31 cellular contexts compared by ENCODE assay signal in the genomic region with DNA sequence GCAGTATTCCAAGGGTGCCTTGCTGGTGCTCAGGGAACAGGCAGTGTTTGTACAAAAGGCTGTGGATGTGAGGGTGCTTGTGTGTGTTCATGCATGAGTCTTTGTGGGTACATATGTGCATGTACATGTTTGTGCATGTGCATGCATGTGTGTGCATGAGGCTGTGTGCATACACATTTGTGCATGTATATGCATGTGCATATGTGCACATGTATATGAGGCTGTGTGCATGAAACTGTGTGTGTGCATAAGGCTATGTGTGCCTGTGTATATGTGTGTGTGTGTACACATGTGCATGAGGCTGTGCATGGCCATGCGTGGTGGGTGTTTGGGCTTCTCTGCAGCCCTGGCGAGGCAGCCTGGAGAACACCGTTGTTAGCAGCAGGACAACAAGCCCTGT.
"Had no signal": no experiment of that assay in that cellular context is flagged by ENCODE, and none has a peak within 500 bp of the region (broad histone marks: within the 10 kb centered on the region; RNA-seq: fewer than 3 reads in every experiment).

No MANE protein-coding gene starts in this region.

- H3K9me3 Mint-ChIP-seq: activated CD4-positive, alpha-beta T cell treated with anti-CD3 and anti-CD28 coated beads, Interleukin-2, amount 10 ng/mL, durations not matched to agents 7 days and 5 days; activated CD8-positive, alpha-beta T cell treated with anti-CD3 and anti-CD28 coated beads for 36 hours; activated T-helper 2 cell treated with anti-CD3 and anti-CD28 coated beads, Interferon-gamma antibody, Interleukin-2, Interleukin-4, amounts not matched to agents 10 μg/mL and 5 μg/mL and 100 μg/mL, durations not matched to agents 14 hours and 24 hours and 36 hours; effector memory CD8-positive, alpha-beta T cell had no signal

- H2AFZ ChIP-seq: hepatocyte had no signal

- DNase-seq: activated CD4-positive, alpha-beta T cell treated with anti-CD3 and anti-CD28 coated beads for 1 hour; activated CD4-positive, alpha-beta T cell treated with anti-CD3 and anti-CD28 coated beads, Interleukin-2, amount 10 ng/mL, durations not matched to agents 7 days and 5 days; activated CD8-positive, alpha-beta T cell treated with anti-CD3 and anti-CD28 coated beads for 36 hours; activated T-cell treated with anti-CD3 and anti-CD28 coated beads, Interleukin-2, amount 50 U/mL, for 48 hours; cerebellar nuclear complex; effector memory CD8-positive, alpha-beta T cell; erythroblast; gastrocnemius medialis; glutamatergic neuron; left cardiac atrium; left ventricle myocardium superior; nephron progenitor cell; nucleus accumbens; pancreas; retina; stimulated activated CD4-positive, alpha-beta T cell treated with anti-CD3 and anti-CD28 coated beads, Interleukin-1b, Interleukin-23, amount 100 ng/mL, for 48 hours; stimulated activated CD4-positive, alpha-beta T cell treated with anti-CD3 and anti-CD28 coated beads, Interleukin-4, amount 100 ng/mL, for 4 hours; stimulated activated CD8-positive, alpha-beta memory T cell treated with anti-CD3 and anti-CD28 coated beads, Interleukin-4, amount 100 ng/mL, for 48 hours; stomach; T-helper 2 cell; tibial artery had no signal

- H3K9me3 ChIP-seq: gastrocnemius medialis, pancreas, prostate gland, stomach, tibial artery had no signal

- FAIRE-seq: keratinocyte, pancreas had no signal

- H3K36me3 Mint-ChIP-seq: activated naive CD4-positive, alpha-beta T cell treated with anti-CD3 and anti-CD28 coated beads, Interleukin-2, amount 50 U/mL, for 24 hours; stimulated activated memory B cell treated with anti-CD40 and anti-IgM and Interleukin-4, amounts not matched to agents 10 μg/mL and 1 μg/mL and 100 μg/mL, for 72 hours; WTC11 had no signal

- H3K27ac ChIP-seq: coronary artery, gastrocnemius medialis, hepatocyte, pancreas, prostate gland, stomach, tibial artery had no signal

- H3K27ac Mint-ChIP-seq: activated CD4-positive, alpha-beta T cell treated with anti-CD3 and anti-CD28 coated beads, Interleukin-2, amount 10 ng/mL, durations not matched to agents 7 days and 5 days; activated CD8-positive, alpha-beta T cell treated with anti-CD3 and anti-CD28 coated beads for 36 hours; activated naive CD4-positive, alpha-beta T cell treated with anti-CD3 and anti-CD28 coated beads, Interleukin-2, amount 50 U/mL, for 24 hours; activated T-helper 2 cell treated with anti-CD3 and anti-CD28 coated beads, Interferon-gamma antibody, Interleukin-2, Interleukin-4, amounts not matched to agents 10 μg/mL and 5 μg/mL and 100 μg/mL, durations not matched to agents 14 hours and 24 hours and 36 hours; effector memory CD8-positive, alpha-beta T cell; nephron progenitor cell; stimulated activated memory B cell treated with anti-CD40 and anti-IgM and Interleukin-4, amounts not matched to agents 10 μg/mL and 1 μg/mL and 100 μg/mL, for 72 hours; WTC11 had no signal

- H3K27me3 ChIP-seq: gastrocnemius medialis, pancreas, stomach, tibial artery had no signal

- H3K4me3 Mint-ChIP-seq: activated CD4-positive, alpha-beta T cell treated with anti-CD3 and anti-CD28 coated beads, Interleukin-2, amount 10 ng/mL, durations not matched to agents 7 days and 5 days; activated CD8-positive, alpha-beta T cell treated with anti-CD3 and anti-CD28 coated beads for 36 hours; activated naive CD4-positive, alpha-beta T cell treated with anti-CD3 and anti-CD28 coated beads, Interleukin-2, amount 50 U/mL, for 24 hours; effector memory CD8-positive, alpha-beta T cell; nephron progenitor cell; stimulated activated memory B cell treated with anti-CD40 and anti-IgM and Interleukin-4, amounts not matched to agents 10 μg/mL and 1 μg/mL and 100 μg/mL, for 72 hours; WTC11 had no signal

- H3K4me2 ChIP-seq: hepatocyte, smooth muscle cell had no signal

- H3K4me1 Mint-ChIP-seq: activated CD4-positive, alpha-beta T cell treated with anti-CD3 and anti-CD28 coated beads, Interleukin-2, amount 10 ng/mL, durations not matched to agents 7 days and 5 days; activated naive CD4-positive, alpha-beta T cell treated with anti-CD3 and anti-CD28 coated beads, Interleukin-2, amount 50 U/mL, for 24 hours; nephron progenitor cell; stimulated activated memory B cell treated with anti-CD40 and anti-IgM and Interleukin-4, amounts not matched to agents 10 μg/mL and 1 μg/mL and 100 μg/mL, for 72 hours; WTC11 had no signal

- H3K36me3 ChIP-seq: gastrocnemius medialis, pancreas, prostate gland, stomach, tibial artery had no signal

- H3K79me2 ChIP-seq: hepatocyte had no signal

- H3K4me3 ChIP-seq: coronary artery, dorsolateral prefrontal cortex, gastrocnemius medialis, hepatocyte, pancreas, prostate gland, smooth muscle cell, stomach, tibial artery had no signal

- H3K4me1 ChIP-seq: gastrocnemius medialis, pancreas, prostate gland, stomach, tibial artery had no signal

- ATAC-seq: activated CD8-positive, alpha-beta T cell treated with anti-CD3 and anti-CD28 coated beads for 36 hours; effector memory CD8-positive, alpha-beta T cell; gastrocnemius medialis; left cardiac atrium; left ventricle myocardium superior; pancreas; stimulated activated memory B cell treated with anti-CD40 and anti-IgM and Interleukin-4, amounts not matched to agents 10 μg/mL and 1 μg/mL and 100 μg/mL, for 72 hours; WTC11 had no signal
